Comparison of ENCODE assay signal across 1 cellular context in genomic region chr2:239139101-239139500, GRCh38.
TF ChIP-seq lines count a peak whose summit lies in the region.

No MANE protein-coding gene starts in this region.

TF ChIP-seq in SK-N-SH, 30 proteins besides CTCF, POLR2A, EP300 and RAD21 (continued from another document):
- TF ChIP-seq REST (IDR thresholded peaks at IDR 0.05; ENCODE audit: low read depth, low read length) (no peak), NFIC (IDR thresholded peaks at IDR 0.05; ENCODE audit: borderline replicate concordance) (no peak), NRF1 (IDR thresholded peaks at IDR 0.05; ENCODE audit: low read depth, low read length) (no peak), ELF1 (IDR thresholded peaks at IDR 0.05) (no peak), SIN3A (IDR thresholded peaks at IDR 0.05; ENCODE audit: borderline replicate concordance, low read depth, low read length) (no peak), RXRA (IDR thresholded peaks at IDR 0.05; ENCODE audit: borderline replicate concordance, low read depth) (no peak), TEAD4 (IDR thresholded peaks at IDR 0.05; ENCODE audit: borderline replicate concordance, insufficient read depth) (no peak), FOXM1 (IDR thresholded peaks at IDR 0.05; ENCODE audit: low read depth) (no peak), MXI1 (IDR thresholded peaks at IDR 0.05; ENCODE audit: low read depth, low read length) (no peak), MEF2A (IDR thresholded peaks at IDR 0.05; ENCODE audit: borderline replicate concordance, low read depth) (no peak), RCOR1 (IDR thresholded peaks at IDR 0.05; ENCODE audit: low read length) (no peak)
- TF ChIP-seq, protein P1, sequence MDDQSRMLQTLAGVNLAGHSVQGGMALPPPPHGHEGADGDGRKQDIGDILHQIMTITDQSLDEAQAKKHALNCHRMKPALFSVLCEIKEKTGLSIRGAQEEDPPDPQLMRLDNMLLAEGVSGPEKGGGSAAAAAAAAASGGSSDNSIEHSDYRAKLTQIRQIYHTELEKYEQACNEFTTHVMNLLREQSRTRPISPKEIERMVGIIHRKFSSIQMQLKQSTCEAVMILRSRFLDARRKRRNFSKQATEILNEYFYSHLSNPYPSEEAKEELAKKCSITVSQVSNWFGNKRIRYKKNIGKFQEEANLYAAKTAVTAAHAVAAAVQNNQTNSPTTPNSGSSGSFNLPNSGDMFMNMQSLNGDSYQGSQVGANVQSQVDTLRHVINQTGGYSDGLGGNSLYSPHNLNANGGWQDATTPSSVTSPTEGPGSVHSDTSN (IDR thresholded peaks at IDR 0.05), result no peak
- TF ChIP-seq, protein P2, sequence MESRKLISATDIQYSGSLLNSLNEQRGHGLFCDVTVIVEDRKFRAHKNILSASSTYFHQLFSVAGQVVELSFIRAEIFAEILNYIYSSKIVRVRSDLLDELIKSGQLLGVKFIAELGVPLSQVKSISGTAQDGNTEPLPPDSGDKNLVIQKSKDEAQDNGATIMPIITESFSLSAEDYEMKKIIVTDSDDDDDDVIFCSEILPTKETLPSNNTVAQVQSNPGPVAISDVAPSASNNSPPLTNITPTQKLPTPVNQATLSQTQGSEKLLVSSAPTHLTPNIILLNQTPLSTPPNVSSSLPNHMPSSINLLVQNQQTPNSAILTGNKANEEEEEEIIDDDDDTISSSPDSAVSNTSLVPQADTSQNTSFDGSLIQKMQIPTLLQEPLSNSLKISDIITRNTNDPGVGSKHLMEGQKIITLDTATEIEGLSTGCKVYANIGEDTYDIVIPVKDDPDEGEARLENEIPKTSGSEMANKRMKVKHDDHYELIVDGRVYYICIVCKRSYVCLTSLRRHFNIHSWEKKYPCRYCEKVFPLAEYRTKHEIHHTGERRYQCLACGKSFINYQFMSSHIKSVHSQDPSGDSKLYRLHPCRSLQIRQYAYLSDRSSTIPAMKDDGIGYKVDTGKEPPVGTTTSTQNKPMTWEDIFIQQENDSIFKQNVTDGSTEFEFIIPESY (IDR thresholded peaks at IDR 0.05; ENCODE audit: borderline replicate concordance, low read depth), result no peak
